ENCODE assay signal across 1 cellular context in the genomic region with DNA sequence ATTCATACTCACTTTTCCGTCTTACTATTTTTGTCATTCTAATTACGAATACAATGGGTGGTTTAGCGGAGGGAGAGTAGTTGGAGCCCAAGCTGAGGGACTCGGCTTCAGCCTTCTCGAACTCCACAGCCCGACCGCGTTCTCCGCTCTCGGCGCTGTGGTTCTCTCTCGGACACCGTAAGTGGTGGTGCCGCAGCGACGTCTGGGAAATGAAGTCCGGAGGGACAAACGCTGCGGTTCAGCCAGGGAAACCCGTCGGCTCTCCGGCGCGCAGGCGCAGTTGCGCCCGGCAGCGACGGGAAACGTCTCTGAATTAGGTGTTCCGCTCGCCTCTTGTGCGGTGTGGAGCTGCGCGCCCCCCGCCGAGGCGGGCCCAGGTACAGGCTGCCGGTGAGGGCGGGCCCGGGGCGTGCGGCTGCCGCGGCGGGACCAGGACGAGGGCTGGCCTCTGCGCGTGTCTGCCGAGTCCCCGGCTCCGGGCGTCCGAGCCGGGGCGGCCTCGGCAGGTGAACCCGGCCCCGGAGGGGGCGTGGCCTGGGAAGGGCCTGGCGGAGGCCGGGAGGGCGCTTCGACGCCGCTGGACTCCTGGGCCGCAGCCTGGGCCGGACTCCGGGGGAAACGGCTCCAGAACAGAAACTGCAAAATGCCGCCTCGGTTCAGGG.
A peak's percentile ranks its signal among the peaks of the same experiment; 100 is the strongest.
TF ChIP-seq lines count a peak whose summit lies in the region.

Gene ZNF879 (plus strand): TSS at position 277 of the 662 bp plus-strand sequence. CDS start 1,201 bp downstream, outside the sequence.

TF ChIP-seq in HEK293, 187 proteins besides CTCF, POLR2A, EP300 and RAD21 (continued from another document and continues in another):
- TF ChIP-seq ZNF664 (tag by site-specific recombination; IDR thresholded peaks at IDR 0.05) (no peak), ZNF624 (tag by site-specific recombination; IDR thresholded peaks at IDR 0.05) (no peak), ZNF777 (tag by site-specific recombination; IDR thresholded peaks at IDR 0.05; ENCODE audit: borderline replicate concordance) (no peak), ZBTB48 (tag by site-specific recombination; IDR thresholded peaks at IDR 0.05) (no peak), ZNF266 (tag by site-specific recombination; IDR thresholded peaks at IDR 0.05; ENCODE audit: low read depth) (no peak), ZNF529 (tag by site-specific recombination; IDR thresholded peaks at IDR 0.05; ENCODE audit: insufficient replicate concordance) (no peak), ZBTB8A (tag by site-specific recombination; IDR thresholded peaks at IDR 0.05) (peak; percentile 81), KLF9 (tag by site-specific recombination; IDR thresholded peaks at IDR 0.05; ENCODE audit: low read depth) (peak; percentile 49), EGR2 (tag by site-specific recombination; IDR thresholded peaks at IDR 0.05; ENCODE audit: low read depth) (no peak), RBAK (tag by site-specific recombination; IDR thresholded peaks at IDR 0.05) (no peak), ZNF132 (tag by site-specific recombination; IDR thresholded peaks at IDR 0.05; ENCODE audit: borderline replicate concordance) (no peak), ZBTB21 (tag by site-specific recombination; IDR thresholded peaks at IDR 0.05) (no peak), ZBTB44 (tag by site-specific recombination; IDR thresholded peaks at IDR 0.05) (no peak), ZEB2 (tag by site-specific recombination; IDR thresholded peaks at IDR 0.05) (peak; percentile 56; the same call in 1 of the 2 replicates), IKZF3 (tag by site-specific recombination; IDR thresholded peaks at IDR 0.05) (no peak), ZNF677 (tag by site-specific recombination; IDR thresholded peaks at IDR 0.05) (no peak), ZBTB7A (tag by site-specific recombination; IDR thresholded peaks at IDR 0.05; ENCODE audit: low read depth) (no peak), PRDM1 (tag by site-specific recombination; IDR thresholded peaks at IDR 0.05) (no peak), ZNF555 (tag by site-specific recombination; conservative IDR thresholded peaks at IDR 0.05) (no peak), ZNF707 (tag by site-specific recombination; IDR thresholded peaks at IDR 0.05) (no peak), ZNF837 (tag by site-specific recombination; IDR thresholded peaks at IDR 0.05) (no peak), ZNF623 (tag by site-specific recombination; IDR thresholded peaks at IDR 0.05) (no peak), ZNF530 (tag by site-specific recombination; IDR thresholded peaks at IDR 0.05; ENCODE audit: low read depth) (no peak), GLI2 (tag by site-specific recombination; IDR thresholded peaks at IDR 0.05; ENCODE audit: borderline replicate concordance, low read depth) (no peak), ZNF654 (tag by site-specific recombination; IDR thresholded peaks at IDR 0.05; ENCODE audit: low read depth) (no peak), ZNF335 (tag by site-specific recombination; conservative IDR thresholded peaks at IDR 0.05) (peak; percentile 81), ZNF416 (tag by site-specific recombination; IDR thresholded peaks at IDR 0.05) (no peak), ZNF248 (tag by site-specific recombination; IDR thresholded peaks at IDR 0.05) (no peak), MEIS1 (CRISPR knock-in tag; IDR thresholded peaks at IDR 0.05; ENCODE audit: borderline replicate concordance) (no peak), HOXD13 (CRISPR knock-in tag; IDR thresholded peaks at IDR 0.05; ENCODE audit: borderline replicate concordance) (no peak), ZNF48 (tag by site-specific recombination; IDR thresholded peaks at IDR 0.05) (no peak), ZNF23 (tag by site-specific recombination; IDR thresholded peaks at IDR 0.05; ENCODE audit: borderline replicate concordance) (no peak), ZNF112 (tag by site-specific recombination; IDR thresholded peaks at IDR 0.05) (no peak), ZNF394 (tag by site-specific recombination; IDR thresholded peaks at IDR 0.05; ENCODE audit: borderline replicate concordance) (no peak; the same call in 1 of the 2 replicates), ZNF670 (tag by site-specific recombination; IDR thresholded peaks at IDR 0.05; ENCODE audit: low read depth) (no peak), ZNF214 (tag by site-specific recombination; IDR thresholded peaks at IDR 0.05; ENCODE audit: borderline replicate concordance) (no peak), HOXC10 (CRISPR knock-in tag; IDR thresholded peaks at IDR 0.05) (no peak), ZNF544 (tag by site-specific recombination; IDR thresholded peaks at IDR 0.05) (no peak), ZNF596 (tag by site-specific recombination; IDR thresholded peaks at IDR 0.05) (no peak), BCL11A (tag by site-specific recombination; IDR thresholded peaks at IDR 0.05; ENCODE audit: low read depth) (no peak), ZFHX2 (tag by site-specific recombination; conservative IDR thresholded peaks at IDR 0.05) (no peak), ZNF621 (tag by site-specific recombination; IDR thresholded peaks at IDR 0.05) (no peak), ZNF138 (tag by site-specific recombination; IDR thresholded peaks at IDR 0.05; ENCODE audit: borderline replicate concordance) (no peak), ZNF19 (tag by site-specific recombination; IDR thresholded peaks at IDR 0.05; ENCODE audit: low read depth) (no peak), ZNF426 (tag by site-specific recombination; IDR thresholded peaks at IDR 0.05) (no peak), ZNF350 (tag by site-specific recombination; IDR thresholded peaks at IDR 0.05) (no peak), ZNF133 (tag by site-specific recombination; IDR thresholded peaks at IDR 0.05) (no peak)
- TF ChIP-seq, protein P1, sequence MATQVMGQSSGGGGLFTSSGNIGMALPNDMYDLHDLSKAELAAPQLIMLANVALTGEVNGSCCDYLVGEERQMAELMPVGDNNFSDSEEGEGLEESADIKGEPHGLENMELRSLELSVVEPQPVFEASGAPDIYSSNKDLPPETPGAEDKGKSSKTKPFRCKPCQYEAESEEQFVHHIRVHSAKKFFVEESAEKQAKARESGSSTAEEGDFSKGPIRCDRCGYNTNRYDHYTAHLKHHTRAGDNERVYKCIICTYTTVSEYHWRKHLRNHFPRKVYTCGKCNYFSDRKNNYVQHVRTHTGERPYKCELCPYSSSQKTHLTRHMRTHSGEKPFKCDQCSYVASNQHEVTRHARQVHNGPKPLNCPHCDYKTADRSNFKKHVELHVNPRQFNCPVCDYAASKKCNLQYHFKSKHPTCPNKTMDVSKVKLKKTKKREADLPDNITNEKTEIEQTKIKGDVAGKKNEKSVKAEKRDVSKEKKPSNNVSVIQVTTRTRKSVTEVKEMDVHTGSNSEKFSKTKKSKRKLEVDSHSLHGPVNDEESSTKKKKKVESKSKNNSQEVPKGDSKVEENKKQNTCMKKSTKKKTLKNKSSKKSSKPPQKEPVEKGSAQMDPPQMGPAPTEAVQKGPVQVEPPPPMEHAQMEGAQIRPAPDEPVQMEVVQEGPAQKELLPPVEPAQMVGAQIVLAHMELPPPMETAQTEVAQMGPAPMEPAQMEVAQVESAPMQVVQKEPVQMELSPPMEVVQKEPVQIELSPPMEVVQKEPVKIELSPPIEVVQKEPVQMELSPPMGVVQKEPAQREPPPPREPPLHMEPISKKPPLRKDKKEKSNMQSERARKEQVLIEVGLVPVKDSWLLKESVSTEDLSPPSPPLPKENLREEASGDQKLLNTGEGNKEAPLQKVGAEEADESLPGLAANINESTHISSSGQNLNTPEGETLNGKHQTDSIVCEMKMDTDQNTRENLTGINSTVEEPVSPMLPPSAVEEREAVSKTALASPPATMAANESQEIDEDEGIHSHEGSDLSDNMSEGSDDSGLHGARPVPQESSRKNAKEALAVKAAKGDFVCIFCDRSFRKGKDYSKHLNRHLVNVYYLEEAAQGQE (tag by site-specific recombination; IDR thresholded peaks at IDR 0.05), result no peak
- TF ChIP-seq, protein P2, sequence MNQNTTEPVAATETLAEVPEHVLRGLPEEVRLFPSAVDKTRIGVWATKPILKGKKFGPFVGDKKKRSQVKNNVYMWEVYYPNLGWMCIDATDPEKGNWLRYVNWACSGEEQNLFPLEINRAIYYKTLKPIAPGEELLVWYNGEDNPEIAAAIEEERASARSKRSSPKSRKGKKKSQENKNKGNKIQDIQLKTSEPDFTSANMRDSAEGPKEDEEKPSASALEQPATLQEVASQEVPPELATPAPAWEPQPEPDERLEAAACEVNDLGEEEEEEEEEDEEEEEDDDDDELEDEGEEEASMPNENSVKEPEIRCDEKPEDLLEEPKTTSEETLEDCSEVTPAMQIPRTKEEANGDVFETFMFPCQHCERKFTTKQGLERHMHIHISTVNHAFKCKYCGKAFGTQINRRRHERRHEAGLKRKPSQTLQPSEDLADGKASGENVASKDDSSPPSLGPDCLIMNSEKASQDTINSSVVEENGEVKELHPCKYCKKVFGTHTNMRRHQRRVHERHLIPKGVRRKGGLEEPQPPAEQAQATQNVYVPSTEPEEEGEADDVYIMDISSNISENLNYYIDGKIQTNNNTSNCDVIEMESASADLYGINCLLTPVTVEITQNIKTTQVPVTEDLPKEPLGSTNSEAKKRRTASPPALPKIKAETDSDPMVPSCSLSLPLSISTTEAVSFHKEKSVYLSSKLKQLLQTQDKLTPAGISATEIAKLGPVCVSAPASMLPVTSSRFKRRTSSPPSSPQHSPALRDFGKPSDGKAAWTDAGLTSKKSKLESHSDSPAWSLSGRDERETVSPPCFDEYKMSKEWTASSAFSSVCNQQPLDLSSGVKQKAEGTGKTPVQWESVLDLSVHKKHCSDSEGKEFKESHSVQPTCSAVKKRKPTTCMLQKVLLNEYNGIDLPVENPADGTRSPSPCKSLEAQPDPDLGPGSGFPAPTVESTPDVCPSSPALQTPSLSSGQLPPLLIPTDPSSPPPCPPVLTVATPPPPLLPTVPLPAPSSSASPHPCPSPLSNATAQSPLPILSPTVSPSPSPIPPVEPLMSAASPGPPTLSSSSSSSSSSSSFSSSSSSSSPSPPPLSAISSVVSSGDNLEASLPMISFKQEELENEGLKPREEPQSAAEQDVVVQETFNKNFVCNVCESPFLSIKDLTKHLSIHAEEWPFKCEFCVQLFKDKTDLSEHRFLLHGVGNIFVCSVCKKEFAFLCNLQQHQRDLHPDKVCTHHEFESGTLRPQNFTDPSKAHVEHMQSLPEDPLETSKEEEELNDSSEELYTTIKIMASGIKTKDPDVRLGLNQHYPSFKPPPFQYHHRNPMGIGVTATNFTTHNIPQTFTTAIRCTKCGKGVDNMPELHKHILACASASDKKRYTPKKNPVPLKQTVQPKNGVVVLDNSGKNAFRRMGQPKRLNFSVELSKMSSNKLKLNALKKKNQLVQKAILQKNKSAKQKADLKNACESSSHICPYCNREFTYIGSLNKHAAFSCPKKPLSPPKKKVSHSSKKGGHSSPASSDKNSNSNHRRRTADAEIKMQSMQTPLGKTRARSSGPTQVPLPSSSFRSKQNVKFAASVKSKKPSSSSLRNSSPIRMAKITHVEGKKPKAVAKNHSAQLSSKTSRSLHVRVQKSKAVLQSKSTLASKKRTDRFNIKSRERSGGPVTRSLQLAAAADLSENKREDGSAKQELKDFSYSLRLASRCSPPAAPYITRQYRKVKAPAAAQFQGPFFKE (tag by site-specific recombination; IDR thresholded peaks at IDR 0.05; ENCODE audit: borderline replicate concordance), result no peak
- TF ChIP-seq, protein P3, sequence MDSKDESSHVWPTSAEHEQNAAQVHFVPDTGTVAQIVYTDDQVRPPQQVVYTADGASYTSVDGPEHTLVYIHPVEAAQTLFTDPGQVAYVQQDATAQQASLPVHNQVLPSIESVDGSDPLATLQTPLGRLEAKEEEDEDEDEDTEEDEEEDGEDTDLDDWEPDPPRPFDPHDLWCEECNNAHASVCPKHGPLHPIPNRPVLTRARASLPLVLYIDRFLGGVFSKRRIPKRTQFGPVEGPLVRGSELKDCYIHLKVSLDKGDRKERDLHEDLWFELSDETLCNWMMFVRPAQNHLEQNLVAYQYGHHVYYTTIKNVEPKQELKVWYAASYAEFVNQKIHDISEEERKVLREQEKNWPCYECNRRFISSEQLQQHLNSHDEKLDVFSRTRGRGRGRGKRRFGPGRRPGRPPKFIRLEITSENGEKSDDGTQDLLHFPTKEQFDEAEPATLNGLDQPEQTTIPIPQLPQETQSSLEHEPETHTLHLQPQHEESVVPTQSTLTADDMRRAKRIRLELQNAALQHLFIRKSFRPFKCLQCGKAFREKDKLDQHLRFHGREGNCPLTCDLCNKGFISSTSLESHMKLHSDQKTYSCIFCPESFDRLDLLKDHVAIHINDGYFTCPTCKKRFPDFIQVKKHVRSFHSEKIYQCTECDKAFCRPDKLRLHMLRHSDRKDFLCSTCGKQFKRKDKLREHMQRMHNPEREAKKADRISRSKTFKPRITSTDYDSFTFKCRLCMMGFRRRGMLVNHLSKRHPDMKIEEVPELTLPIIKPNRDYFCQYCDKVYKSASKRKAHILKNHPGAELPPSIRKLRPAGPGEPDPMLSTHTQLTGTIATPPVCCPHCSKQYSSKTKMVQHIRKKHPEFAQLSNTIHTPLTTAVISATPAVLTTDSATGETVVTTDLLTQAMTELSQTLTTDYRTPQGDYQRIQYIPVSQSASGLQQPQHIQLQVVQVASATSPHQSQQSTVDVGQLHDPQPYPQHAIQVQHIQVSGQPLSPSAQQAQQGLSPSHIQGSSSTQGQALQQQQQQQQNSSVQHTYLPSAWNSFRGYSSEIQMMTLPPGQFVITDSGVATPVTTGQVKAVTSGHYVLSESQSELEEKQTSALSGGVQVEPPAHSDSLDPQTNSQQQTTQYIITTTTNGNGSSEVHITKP (tag by site-specific recombination; IDR thresholded peaks at IDR 0.05), result peak; percentile 22; the same call in 1 of the 2 replicates
- TF ChIP-seq, protein P4, sequence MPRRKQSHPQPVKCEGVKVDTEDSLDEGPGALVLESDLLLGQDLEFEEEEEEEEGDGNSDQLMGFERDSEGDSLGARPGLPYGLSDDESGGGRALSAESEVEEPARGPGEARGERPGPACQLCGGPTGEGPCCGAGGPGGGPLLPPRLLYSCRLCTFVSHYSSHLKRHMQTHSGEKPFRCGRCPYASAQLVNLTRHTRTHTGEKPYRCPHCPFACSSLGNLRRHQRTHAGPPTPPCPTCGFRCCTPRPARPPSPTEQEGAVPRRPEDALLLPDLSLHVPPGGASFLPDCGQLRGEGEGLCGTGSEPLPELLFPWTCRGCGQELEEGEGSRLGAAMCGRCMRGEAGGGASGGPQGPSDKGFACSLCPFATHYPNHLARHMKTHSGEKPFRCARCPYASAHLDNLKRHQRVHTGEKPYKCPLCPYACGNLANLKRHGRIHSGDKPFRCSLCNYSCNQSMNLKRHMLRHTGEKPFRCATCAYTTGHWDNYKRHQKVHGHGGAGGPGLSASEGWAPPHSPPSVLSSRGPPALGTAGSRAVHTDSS (tag by site-specific recombination; IDR thresholded peaks at IDR 0.05), result no peak
